Comparison of ENCODE assay signal across 19 cellular contexts in genomic region chr17:1546292-1546922, GRCh38. TPM values are rescaled to one million over a fixed set of nuclear protein-coding genes. Genes with fewer than 3 reads are reported as not detected.
DNase-seq lines count a peak whose midpoint lies in the region; ATAC-seq and TF ChIP-seq lines count a peak whose summit lies in the region.
"Had no signal": no experiment of that assay in that cellular context is flagged by ENCODE, and none has a peak within 500 bp of the region (broad histone marks: within the 10 kb centered on the region; RNA-seq: fewer than 3 reads in every experiment).

No MANE protein-coding gene starts in this region.

- H3K4me3 ChIP-seq in breast epithelium (no peak overlapping the region), duodenal mucosa (ENCODE audit: low read depth in 1 of 2, low read length in 2 of 2) (no peak overlapping the region), mucosa of descending colon (no peak overlapping the region), WERI-Rb-1 (ENCODE audit: low read depth, low read length) (no peak overlapping the region)

- H3K4me1 Mint-ChIP-seq in MCF 10A (ENCODE audit: insufficient read depth, unreplicated experiment), result peaks cover 10% of the 10 kb centered on the region
- H3K4me1 Mint-ChIP-seq in T-helper 2 cell treated with Interferon-gamma antibody and Interleukin-4, amounts not matched to agents 5 μg/mL and 100 μg/mL, for 36 hours (ENCODE audit: low read depth), result peaks cover 4% of the 10 kb centered on the region
- peaks cover 2% of the 10 kb centered on the region for H3K4me1 Mint-ChIP-seq in activated CD8-positive, alpha-beta memory T cell treated with anti-CD3 and anti-CD28 coated beads, Interleukin-2, amount 10 ng/mL, durations not matched to agents 7 days and 5 days

- no peaks in the 10 kb centered on the region for H3K9me3 ChIP-seq in breast epithelium
- H3K9me3 ChIP-seq in duodenal mucosa (ENCODE audit: control insufficient read depth in 1 of 2, low read length in 2 of 2), result no peaks in the 10 kb centered on the region
- H3K9me3 ChIP-seq in mucosa of descending colon, result no peaks in the 10 kb centered on the region
- H3K9me3 ChIP-seq in WERI-Rb-1 (ENCODE audit: severe bottlenecking), result no peaks in the 10 kb centered on the region

- H3K36me3 ChIP-seq in breast epithelium (no peaks in the 10 kb centered on the region), duodenal mucosa (ENCODE audit: control insufficient read depth in 1 of 2, insufficient read depth in 2 of 2, low read length in 2 of 2) (peaks cover 28 to 54% of the 10 kb centered on the region in 2 donors), mucosa of descending colon (ENCODE audit: low read depth) (peaks cover 8% of the 10 kb centered on the region), WERI-Rb-1 (peaks cover 26% of the 10 kb centered on the region)

- CTCF ChIA-PET in MCF 10A (lab: Yijun Ruan, JAX), result interaction anchor here (0.6 kb wide), 1 partner anchor 82 kb away, joined by 5 read pairs; the partner anchor contains the start of gene SLC43A2
- CTCF ChIA-PET in activated CD8-positive, alpha-beta memory T cell treated with anti-CD3 and anti-CD28 coated beads, Interleukin-2, amount 10 ng/mL, durations not matched to agents 7 days and 5 days (lab: Charles Lee), result interaction anchor here (0.7 kb wide), 1 partner anchor 275 kb away, joined by 4 read pairs; no protein-coding TSS in a partner anchor

- POLR2A ChIA-PET in MCF 10A (lab: Yijun Ruan, JAX), result interaction anchor here (1.0 to 2.4 kb wide), 5 partner anchors 8 to 179 kb away, joined by 3 to 9 read pairs (median 5); partner anchors contain the start of gene INPP5K

- H3K27me3 ChIP-seq in breast epithelium (no peaks in the 10 kb centered on the region), duodenal mucosa (ENCODE audit: control insufficient read depth in 1 of 2, insufficient read depth in 2 of 2, low read length in 2 of 2) (no peaks in the 10 kb centered on the region), WERI-Rb-1 (ENCODE audit: insufficient read depth, low read depth, severe bottlenecking) (no peaks in the 10 kb centered on the region)

- peaks cover 59% of the 10 kb centered on the region for H3K36me3 Mint-ChIP-seq in MCF 10A (ENCODE audit: insufficient read depth, unreplicated experiment)
- peaks cover 28% of the 10 kb centered on the region for H3K36me3 Mint-ChIP-seq in T-helper 2 cell treated with Interferon-gamma antibody and Interleukin-4, amounts not matched to agents 5 μg/mL and 100 μg/mL, for 36 hours (ENCODE audit: low read depth)
- peaks cover 10% of the 10 kb centered on the region for H3K36me3 Mint-ChIP-seq in activated CD8-positive, alpha-beta memory T cell treated with anti-CD3 and anti-CD28 coated beads, Interleukin-2, amount 10 ng/mL, durations not matched to agents 7 days and 5 days

- peak overlapping the region in 1 of 2 donors; percentile 26 for H3K9ac ChIP-seq in duodenal mucosa (ENCODE audit: low read depth in 1 of 2, low read length in 2 of 2)
- H3K9ac ChIP-seq: KMS-11 had no signal

- DNase-seq in MCF 10A (ENCODE audit: unreplicated experiment) (no peak), breast epithelium (ENCODE audit: low spot score in 2 of 2) (no peak), mucosa of descending colon (no peak), WERI-Rb-1 (no peak)
- DNase-seq in T-helper 2 cell treated with Interferon-gamma antibody and Interleukin-4, amounts not matched to agents 5 μg/mL and 100 μg/mL, for 36 hours (ENCODE audit: low spot score), result no peak
- DNase-seq in activated CD8-positive, alpha-beta memory T cell treated with anti-CD3 and anti-CD28 coated beads, Interleukin-2, amount 10 ng/mL, durations not matched to agents 7 days and 5 days, result no peak
- DNase-seq: CD4-positive, alpha-beta memory T cell; DMS79; HFFc6; NCI-H1092; NCI-H146; NCI-H2081; NCI-H510A; NCI-H774; PC-3 had no signal

- H3K4me1 ChIP-seq in breast epithelium (no peaks in the 10 kb centered on the region), duodenal mucosa (ENCODE audit: control insufficient read depth in 1 of 2, insufficient read depth in 2 of 2, low read length in 2 of 2) (peaks cover 10 to 15% of the 10 kb centered on the region in 2 donors), mucosa of descending colon (ENCODE audit: low read depth) (peaks cover 4% of the 10 kb centered on the region)

- ATAC-seq in mucosa of descending colon, result peak; percentile 35
- ATAC-seq in HG02870 (IDR thresholded peaks at IDR 0.05; ENCODE audit: unreplicated experiment), result no peak
- no peak for ATAC-seq in activated CD8-positive, alpha-beta memory T cell treated with anti-CD3 and anti-CD28 coated beads, Interleukin-2, amount 10 ng/mL, durations not matched to agents 7 days and 5 days
- ATAC-seq: PC-3 had no signal

- no peaks in the 10 kb centered on the region for H3K27me3 Mint-ChIP-seq in MCF 10A (ENCODE audit: insufficient read depth, unreplicated experiment)
- no peaks in the 10 kb centered on the region for H3K27me3 Mint-ChIP-seq in T-helper 2 cell treated with Interferon-gamma antibody and Interleukin-4, amounts not matched to agents 5 μg/mL and 100 μg/mL, for 36 hours (ENCODE audit: low read depth)
- no peaks in the 10 kb centered on the region for H3K27me3 Mint-ChIP-seq in activated CD8-positive, alpha-beta memory T cell treated with anti-CD3 and anti-CD28 coated beads, Interleukin-2, amount 10 ng/mL, durations not matched to agents 7 days and 5 days
- H3K27me3 Mint-ChIP-seq: CD4-positive, alpha-beta memory T cell had no signal

- no peak overlapping the region for H3K4me3 Mint-ChIP-seq in MCF 10A (ENCODE audit: unreplicated experiment)
- H3K4me3 Mint-ChIP-seq in T-helper 2 cell treated with Interferon-gamma antibody and Interleukin-4, amounts not matched to agents 5 μg/mL and 100 μg/mL, for 36 hours, result no peak overlapping the region
- H3K4me3 Mint-ChIP-seq in activated CD8-positive, alpha-beta memory T cell treated with anti-CD3 and anti-CD28 coated beads, Interleukin-2, amount 10 ng/mL, durations not matched to agents 7 days and 5 days, result no peak overlapping the region
- H3K4me3 Mint-ChIP-seq: CD4-positive, alpha-beta memory T cell; HFFc6 had no signal

- intact Hi-C loops in MCF 10A (cut with micrococcal nuclease) (no loop called here), breast epithelium (cut with DNase I; ENCODE audit: low total_unique reads) (no loop called here), mucosa of descending colon (cut with DNase I, micrococcal nuclease) (no loop called here)

- no peak for TF ChIP-seq CTCF in MCF 10A (IDR thresholded peaks at IDR 0.05; ENCODE audit: unreplicated experiment)
- TF ChIP-seq CTCF in breast epithelium (IDR thresholded peaks at IDR 0.05), result no peak
- TF ChIP-seq CTCF in mucosa of descending colon (IDR thresholded peaks at IDR 0.05), result no peak
- no peak for TF ChIP-seq CTCF in WERI-Rb-1 (IDR thresholded peaks at IDR 0.05; ENCODE audit: low read depth, low read length)

- no peaks in the 10 kb centered on the region for H3K9me3 Mint-ChIP-seq in MCF 10A (ENCODE audit: unreplicated experiment)
- H3K9me3 Mint-ChIP-seq in T-helper 2 cell treated with Interferon-gamma antibody and Interleukin-4, amounts not matched to agents 5 μg/mL and 100 μg/mL, for 36 hours, result no peaks in the 10 kb centered on the region
- H3K9me3 Mint-ChIP-seq in activated CD8-positive, alpha-beta memory T cell treated with anti-CD3 and anti-CD28 coated beads, Interleukin-2, amount 10 ng/mL, durations not matched to agents 7 days and 5 days (ENCODE audit: low read depth), result no peaks in the 10 kb centered on the region
- H3K9me3 Mint-ChIP-seq: CD4-positive, alpha-beta memory T cell; HFFc6 had no signal

- TF ChIP-seq POLR2A in breast epithelium (IDR thresholded peaks at IDR 0.05), result no peak

- no TSS peak for BruUV-seq in MCF 10A (replicated peaks; lab: Mats Ljungman, UMichigan)

- H3K27ac ChIP-seq in breast epithelium, result no peak overlapping the region
- peak overlapping the region; percentile 4 for H3K27ac ChIP-seq in duodenal mucosa (ENCODE audit: low read depth, low read length)
- no peak overlapping the region for H3K27ac ChIP-seq in WERI-Rb-1
- H3K27ac ChIP-seq: 22Rv1, KMS-11 had no signal

- peak overlapping the region; percentile 86 for H3K27ac Mint-ChIP-seq in MCF 10A (ENCODE audit: low read depth, unreplicated experiment)
- H3K27ac Mint-ChIP-seq in T-helper 2 cell treated with Interferon-gamma antibody and Interleukin-4, amounts not matched to agents 5 μg/mL and 100 μg/mL, for 36 hours, result no peak overlapping the region
- H3K27ac Mint-ChIP-seq in activated CD8-positive, alpha-beta memory T cell treated with anti-CD3 and anti-CD28 coated beads, Interleukin-2, amount 10 ng/mL, durations not matched to agents 7 days and 5 days, result no peak overlapping the region
- H3K27ac Mint-ChIP-seq: HFFc6 had no signal

RNA-seq across cellular contexts. Expression of gene PITPNA, which starts 16.2 kb away (rescaled TPM):
- total RNA-seq in MCF 10A (2022), result 79.6 and 99.8 TPM in 2 replicates
- 10 to 100 TPM; 24.6 to 37.7 (median 28.8) TPM for total RNA-seq in breast epithelium
- total RNA-seq in mucosa of descending colon, result 10 to 100 TPM; 63.3 to 90.8 (median 81.6) TPM
- 10 to 100 TPM; 42.1 to 69.1 TPM for total RNA-seq in activated CD8-positive, alpha-beta memory T cell treated with anti-CD3 and anti-CD28 coated beads, Interleukin-2, amount 10 ng/mL, durations not matched to agents 7 days and 5 days

RNA-seq across cellular contexts. Expression of gene INPP5K, which starts 30.0 kb away (rescaled TPM):
- total RNA-seq in MCF 10A (2022), result 25.5 and 28.9 TPM in 2 replicates
- total RNA-seq in breast epithelium, result 100 to 1,000 TPM in 1 of 3 donors, 10 to 100 TPM in 2; 75.2 to 177 (median 88.8) TPM
- 10 to 100 TPM; 43.7 to 49.9 (median 47.6) TPM for total RNA-seq in mucosa of descending colon
- 10 to 100 TPM; 40.6 to 43.4 TPM for total RNA-seq in activated CD8-positive, alpha-beta memory T cell treated with anti-CD3 and anti-CD28 coated beads, Interleukin-2, amount 10 ng/mL, durations not matched to agents 7 days and 5 days

RNA-seq across cellular contexts. Expression of gene MYO1C, which starts 53.9 kb away (rescaled TPM):
- total RNA-seq in MCF 10A (2022), result 175 and 216 TPM in 2 replicates
- 100 to 1,000 TPM in 2 of 3 donors, 10 to 100 TPM in 1; 99.5 to 235 (median 137) TPM for total RNA-seq in breast epithelium
- total RNA-seq in mucosa of descending colon, result 100 to 1,000 TPM; 249 to 344 (median 276) TPM
- 10 to 100 TPM; 50.6 to 58.4 TPM for total RNA-seq in activated CD8-positive, alpha-beta memory T cell treated with anti-CD3 and anti-CD28 coated beads, Interleukin-2, amount 10 ng/mL, durations not matched to agents 7 days and 5 days
